1 cellular context compared by ENCODE assay signal in the genomic region with DNA sequence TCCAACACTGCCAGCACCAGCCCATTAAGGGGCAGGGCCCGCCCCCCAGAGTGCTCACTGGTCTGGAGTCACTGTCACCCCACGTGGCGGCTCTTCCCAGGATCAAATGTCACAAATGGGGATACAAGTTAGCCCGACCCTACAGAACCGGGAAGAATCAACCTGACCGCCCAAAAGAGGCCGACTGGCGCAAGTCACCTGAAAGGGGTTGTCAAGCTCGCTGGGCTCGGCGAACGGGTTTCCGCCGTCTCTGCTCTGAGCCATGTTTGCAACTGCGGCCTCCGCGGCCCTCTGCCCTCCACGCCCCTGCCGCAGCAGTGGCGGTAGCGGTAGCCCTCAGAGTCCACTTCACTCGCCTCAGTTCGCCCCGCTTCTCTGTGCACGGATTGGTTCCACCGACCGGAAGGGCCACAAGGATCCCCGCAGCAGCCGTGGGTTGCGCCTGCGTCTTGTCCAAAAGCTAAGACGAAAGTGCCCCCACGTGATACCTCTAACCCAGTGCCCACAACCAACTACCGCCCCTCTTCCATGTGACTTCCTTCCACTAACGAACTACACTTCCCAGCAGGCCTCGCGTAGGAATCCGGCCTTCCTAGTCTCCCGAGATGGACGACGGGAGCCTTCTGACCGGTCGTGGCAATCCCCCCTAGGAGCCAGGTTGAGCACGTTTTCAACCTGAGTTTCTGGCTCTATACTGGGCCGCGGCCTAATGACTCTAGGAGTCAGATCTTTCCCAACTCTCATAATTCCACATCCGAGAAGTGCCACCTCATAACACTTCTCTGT.
TF ChIP-seq lines count a peak whose summit lies in the region.

SCAMP3 (minus strand) TSS at position 473 of the 786 bp plus-strand sequence; CDS start at position 264, 209 bp downstream.

TF ChIP-seq in HepG2, 621 proteins besides CTCF, POLR2A, EP300 and RAD21 (continued from another document and continues in another):
- TF ChIP-seq, protein P1, sequence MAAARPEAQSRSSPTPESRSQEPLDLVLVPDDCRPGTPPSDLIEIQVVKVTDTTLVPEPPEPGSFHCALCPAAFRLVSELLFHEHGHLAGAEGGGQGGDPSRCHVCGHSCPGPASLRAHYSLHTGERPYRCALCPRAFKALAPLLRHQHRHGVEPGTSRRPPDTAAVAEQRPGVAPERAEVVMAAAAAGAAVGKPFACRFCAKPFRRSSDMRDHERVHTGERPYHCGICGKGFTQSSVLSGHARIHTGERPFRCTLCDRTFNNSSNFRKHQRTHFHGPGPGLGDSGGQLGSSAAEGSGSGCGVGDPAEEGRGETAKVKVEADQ (CRISPR knock-in tag; IDR thresholded peaks at IDR 0.05; ENCODE audit: borderline replicate concordance): no peak
- TF ChIP-seq ZNF121 (CRISPR knock-in tag; IDR thresholded peaks at IDR 0.05) (no peak), RNF2 (conservative IDR thresholded peaks at IDR 0.05; ENCODE audit: low read depth) (peak; percentile 29; the same call in 1 of the 2 replicates), ZNF34 (CRISPR knock-in tag; IDR thresholded peaks at IDR 0.05; ENCODE audit: borderline replicate concordance) (no peak), MYPOP (CRISPR knock-in tag; IDR thresholded peaks at IDR 0.05) (peak; percentile 92), RFX3 (CRISPR knock-in tag; IDR thresholded peaks at IDR 0.05) (no peak), STAG1 (CRISPR knock-in tag; IDR thresholded peaks at IDR 0.05) (no peak), LCORL (IDR thresholded peaks at IDR 0.05) (no peak), LCORL (CRISPR knock-in tag; IDR thresholded peaks at IDR 0.05) (no peak; the same call in 1 of the 2 replicates), ZNF549 (CRISPR knock-in tag; IDR thresholded peaks at IDR 0.05) (no peak), ZNF740 (CRISPR knock-in tag; IDR thresholded peaks at IDR 0.05) (0 out of 2 replicates have a peak, but pooled peaks have one; percentile 29), ZNF768 (CRISPR knock-in tag; IDR thresholded peaks at IDR 0.05) (peak; percentile 79), ZMYM2 (CRISPR knock-in tag; IDR thresholded peaks at IDR 0.05) (no peak), ZNF333 (CRISPR knock-in tag; IDR thresholded peaks at IDR 0.05; ENCODE audit: borderline replicate concordance) (peak; percentile 78; the same call in 1 of the 2 replicates), ADNP (CRISPR knock-in tag; IDR thresholded peaks at IDR 0.05) (no peak), CENPBD1 (CRISPR knock-in tag; IDR thresholded peaks at IDR 0.05; ENCODE audit: borderline replicate concordance, low read depth) (no peak), GLI4 (CRISPR knock-in tag; IDR thresholded peaks at IDR 0.05; ENCODE audit: borderline replicate concordance) (no peak), ZNF792 (CRISPR knock-in tag; IDR thresholded peaks at IDR 0.05) (peak; percentile 60; the same call in 1 of the 2 replicates), MTA1 (CRISPR knock-in tag; IDR thresholded peaks at IDR 0.05; ENCODE audit: borderline replicate concordance) (no peak), MIER3 (CRISPR knock-in tag; IDR thresholded peaks at IDR 0.05; ENCODE audit: borderline replicate concordance) (peak; percentile 68; the same call in 1 of the 2 replicates), ZNF670 (CRISPR knock-in tag; IDR thresholded peaks at IDR 0.05; ENCODE audit: borderline replicate concordance) (peak; percentile 85; the same call in 1 of the 2 replicates), ARID5B (CRISPR knock-in tag; IDR thresholded peaks at IDR 0.05) (peak; percentile 33), CAMTA2 (CRISPR knock-in tag; IDR thresholded peaks at IDR 0.05; ENCODE audit: borderline replicate concordance) (no peak; the same call in 1 of the 2 replicates), ZNF7 (CRISPR knock-in tag; IDR thresholded peaks at IDR 0.05) (no peak), CENPT (CRISPR knock-in tag; IDR thresholded peaks at IDR 0.05; ENCODE audit: low read depth) (peak; percentile 58; the same call in 1 of the 2 replicates), TMF1 (CRISPR knock-in tag; IDR thresholded peaks at IDR 0.05; ENCODE audit: low read depth) (no peak; the same call in 1 of the 2 replicates), SMARCC2 (IDR thresholded peaks at IDR 0.05) (no peak), GZF1 (CRISPR knock-in tag; IDR thresholded peaks at IDR 0.05) (0 out of 2 replicates have a peak, but pooled peaks have one; percentile 74), AHR (CRISPR knock-in tag; IDR thresholded peaks at IDR 0.05) (no peak; the same call in 1 of the 2 replicates), ZNF468 (CRISPR knock-in tag; IDR thresholded peaks at IDR 0.05) (no peak), ZNF609 (CRISPR knock-in tag; IDR thresholded peaks at IDR 0.05; ENCODE audit: borderline replicate concordance) (peak; percentile 66; the same call in 1 of the 2 replicates), NFE2L1 (CRISPR knock-in tag; IDR thresholded peaks at IDR 0.05; ENCODE audit: borderline replicate concordance) (no peak), ZSCAN30 (CRISPR knock-in tag; IDR thresholded peaks at IDR 0.05) (no peak), XBP1 (CRISPR knock-in tag; IDR thresholded peaks at IDR 0.05) (no peak)
- TF ChIP-seq, protein P2, sequence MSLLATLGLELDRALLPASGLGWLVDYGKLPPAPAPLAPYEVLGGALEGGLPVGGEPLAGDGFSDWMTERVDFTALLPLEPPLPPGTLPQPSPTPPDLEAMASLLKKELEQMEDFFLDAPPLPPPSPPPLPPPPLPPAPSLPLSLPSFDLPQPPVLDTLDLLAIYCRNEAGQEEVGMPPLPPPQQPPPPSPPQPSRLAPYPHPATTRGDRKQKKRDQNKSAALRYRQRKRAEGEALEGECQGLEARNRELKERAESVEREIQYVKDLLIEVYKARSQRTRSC (CRISPR knock-in tag; IDR thresholded peaks at IDR 0.05; ENCODE audit: low read depth): no peak
- TF ChIP-seq, protein P3, sequence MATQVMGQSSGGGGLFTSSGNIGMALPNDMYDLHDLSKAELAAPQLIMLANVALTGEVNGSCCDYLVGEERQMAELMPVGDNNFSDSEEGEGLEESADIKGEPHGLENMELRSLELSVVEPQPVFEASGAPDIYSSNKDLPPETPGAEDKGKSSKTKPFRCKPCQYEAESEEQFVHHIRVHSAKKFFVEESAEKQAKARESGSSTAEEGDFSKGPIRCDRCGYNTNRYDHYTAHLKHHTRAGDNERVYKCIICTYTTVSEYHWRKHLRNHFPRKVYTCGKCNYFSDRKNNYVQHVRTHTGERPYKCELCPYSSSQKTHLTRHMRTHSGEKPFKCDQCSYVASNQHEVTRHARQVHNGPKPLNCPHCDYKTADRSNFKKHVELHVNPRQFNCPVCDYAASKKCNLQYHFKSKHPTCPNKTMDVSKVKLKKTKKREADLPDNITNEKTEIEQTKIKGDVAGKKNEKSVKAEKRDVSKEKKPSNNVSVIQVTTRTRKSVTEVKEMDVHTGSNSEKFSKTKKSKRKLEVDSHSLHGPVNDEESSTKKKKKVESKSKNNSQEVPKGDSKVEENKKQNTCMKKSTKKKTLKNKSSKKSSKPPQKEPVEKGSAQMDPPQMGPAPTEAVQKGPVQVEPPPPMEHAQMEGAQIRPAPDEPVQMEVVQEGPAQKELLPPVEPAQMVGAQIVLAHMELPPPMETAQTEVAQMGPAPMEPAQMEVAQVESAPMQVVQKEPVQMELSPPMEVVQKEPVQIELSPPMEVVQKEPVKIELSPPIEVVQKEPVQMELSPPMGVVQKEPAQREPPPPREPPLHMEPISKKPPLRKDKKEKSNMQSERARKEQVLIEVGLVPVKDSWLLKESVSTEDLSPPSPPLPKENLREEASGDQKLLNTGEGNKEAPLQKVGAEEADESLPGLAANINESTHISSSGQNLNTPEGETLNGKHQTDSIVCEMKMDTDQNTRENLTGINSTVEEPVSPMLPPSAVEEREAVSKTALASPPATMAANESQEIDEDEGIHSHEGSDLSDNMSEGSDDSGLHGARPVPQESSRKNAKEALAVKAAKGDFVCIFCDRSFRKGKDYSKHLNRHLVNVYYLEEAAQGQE (IDR thresholded peaks at IDR 0.05; ENCODE audit: borderline replicate concordance in 1 of 2, low read depth in 1 of 2, low read length in 2 of 2): peak in 1 of 2 experiments; percentile 16; a peak in 1 of 4 replicates
- TF ChIP-seq, protein P4, sequence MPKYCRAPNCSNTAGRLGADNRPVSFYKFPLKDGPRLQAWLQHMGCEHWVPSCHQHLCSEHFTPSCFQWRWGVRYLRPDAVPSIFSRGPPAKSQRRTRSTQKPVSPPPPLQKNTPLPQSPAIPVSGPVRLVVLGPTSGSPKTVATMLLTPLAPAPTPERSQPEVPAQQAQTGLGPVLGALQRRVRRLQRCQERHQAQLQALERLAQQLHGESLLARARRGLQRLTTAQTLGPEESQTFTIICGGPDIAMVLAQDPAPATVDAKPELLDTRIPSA (CRISPR knock-in tag; IDR thresholded peaks at IDR 0.05; ENCODE audit: borderline replicate concordance): no peak; the same call in 1 of the 2 replicates
- TF ChIP-seq, protein P5, sequence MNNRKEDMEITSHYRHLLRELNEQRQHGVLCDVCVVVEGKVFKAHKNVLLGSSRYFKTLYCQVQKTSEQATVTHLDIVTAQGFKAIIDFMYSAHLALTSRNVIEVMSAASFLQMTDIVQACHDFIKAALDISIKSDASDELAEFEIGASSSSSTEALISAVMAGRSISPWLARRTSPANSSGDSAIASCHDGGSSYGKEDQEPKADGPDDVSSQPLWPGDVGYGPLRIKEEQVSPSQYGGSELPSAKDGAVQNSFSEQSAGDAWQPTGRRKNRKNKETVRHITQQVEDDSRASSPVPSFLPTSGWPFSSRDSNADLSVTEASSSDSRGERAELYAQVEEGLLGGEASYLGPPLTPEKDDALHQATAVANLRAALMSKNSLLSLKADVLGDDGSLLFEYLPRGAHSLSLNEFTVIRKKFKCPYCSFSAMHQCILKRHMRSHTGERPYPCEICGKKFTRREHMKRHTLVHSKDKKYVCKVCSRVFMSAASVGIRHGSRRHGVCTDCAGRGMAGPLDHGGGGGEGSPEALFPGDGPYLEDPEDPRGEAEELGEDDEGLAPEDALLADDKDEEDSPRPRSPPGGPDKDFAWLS (CRISPR knock-in tag; IDR thresholded peaks at IDR 0.05; ENCODE audit: borderline replicate concordance): no peak
